In the genomic region with DNA sequence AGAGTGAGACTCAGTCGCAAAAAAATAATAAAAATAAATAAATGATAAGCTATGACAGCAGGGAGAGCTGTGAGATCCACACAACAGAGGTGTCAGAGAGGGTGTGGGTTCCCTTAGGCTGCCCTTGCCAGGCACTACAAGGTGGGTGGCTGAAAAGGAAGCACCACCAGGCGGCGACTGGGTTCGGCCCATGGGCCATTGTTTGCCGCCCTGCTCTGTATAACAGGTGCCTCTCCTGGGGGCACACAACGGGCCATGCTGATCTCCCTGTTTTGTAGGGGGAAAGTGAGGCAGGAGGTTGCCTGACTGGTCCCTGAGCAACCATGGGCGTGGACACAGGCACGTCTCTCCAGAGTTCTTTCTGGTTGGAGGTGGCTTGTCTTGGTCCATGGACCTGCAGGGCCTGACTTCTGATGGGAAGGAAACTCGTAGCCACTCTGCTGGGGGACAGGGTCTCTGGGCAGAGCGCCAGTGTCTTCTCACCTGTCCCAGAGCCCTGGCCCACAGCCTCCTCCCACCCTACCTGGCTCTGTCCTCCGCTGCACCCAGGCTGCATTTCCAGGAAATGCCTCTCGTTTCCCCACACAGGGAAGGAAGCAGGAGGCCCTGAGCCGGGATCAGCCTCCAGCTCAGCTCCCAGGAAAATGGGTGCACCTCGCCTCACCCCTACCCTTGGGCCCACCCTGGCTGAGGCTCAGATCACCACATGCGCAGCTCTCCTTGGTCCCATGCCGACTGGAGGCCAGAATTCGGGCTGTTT, we compare ENCODE assay signal across 1 cellular context.
TF ChIP-seq lines count a peak whose summit lies in the region.

No MANE protein-coding gene starts in this region.

TF ChIP-seq in IMR-90, 13 proteins besides CTCF, POLR2A, EP300 and RAD21 (continued from another document):
- TF ChIP-seq RCOR1 (IDR thresholded peaks at IDR 0.05; ENCODE audit: insufficient replicate concordance, low read length) (no peak), CEBPB (IDR thresholded peaks at IDR 0.05; ENCODE audit: low read depth, low read length) (no peak), MAFK (IDR thresholded peaks at IDR 0.05; ENCODE audit: low read depth, low read length) (no peak), SMC3 (IDR thresholded peaks at IDR 0.05; ENCODE audit: low read depth, low read length) (no peak)
TF ChIP-seq in IMR-90: peak in this region for 0.
